9 cellular contexts compared by ENCODE assay signal in the genomic region with DNA sequence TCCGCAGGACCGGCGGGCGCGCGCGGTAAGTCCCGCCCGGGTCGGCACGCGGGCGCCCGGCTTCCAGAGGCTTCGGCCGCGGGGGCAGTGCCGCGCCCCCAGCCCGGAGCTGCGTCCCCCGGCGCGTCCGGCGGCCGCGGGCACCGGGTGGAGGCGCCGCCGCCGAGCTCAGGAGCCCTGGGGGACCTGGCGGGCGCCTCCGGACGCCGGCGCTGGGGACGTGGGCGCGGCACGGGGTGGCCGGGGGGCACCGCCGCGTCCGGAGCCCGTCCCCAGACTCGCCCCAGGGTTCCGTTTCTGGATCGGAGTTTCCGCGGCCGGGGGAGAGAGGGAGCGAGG. TPM values are rescaled to one million over a fixed set of nuclear protein-coding genes. Genes with fewer than 3 reads are reported as not detected.
DNase-seq lines count a peak whose midpoint lies in the region; ATAC-seq and TF ChIP-seq lines count a peak whose summit lies in the region.
"Had no signal": no experiment of that assay in that cellular context is flagged by ENCODE, and none has a peak within 500 bp of the region (broad histone marks: within the 10 kb centered on the region; RNA-seq: fewer than 3 reads in every experiment).

No MANE protein-coding gene starts in this region.

- BruUV-seq in Caco-2 (replicated peaks; lab: Mats Ljungman, UMichigan) = no TSS peak

- H3K36me3 Mint-ChIP-seq in Caco-2 (ENCODE audit: insufficient read depth, unreplicated experiment) = peaks cover 6% of the 10 kb centered on the region

- H3K36me3 ChIP-seq in Caco-2 (ENCODE audit: control insufficient read depth, insufficient read depth, low read length) (no peaks in the 10 kb centered on the region), endocrine pancreas (ENCODE audit: control insufficient read depth, insufficient read depth, low read length) (no peaks in the 10 kb centered on the region), neuron (ENCODE audit: insufficient read depth, low read length) (no peaks in the 10 kb centered on the region)

- H3K4me1 ChIP-seq in Caco-2 (peaks cover 11% of the 10 kb centered on the region), endocrine pancreas (ENCODE audit: control insufficient read depth, insufficient read depth, low read length) (no peaks in the 10 kb centered on the region), neuron (ENCODE audit: insufficient read depth, low read length) (peaks cover 15% of the 10 kb centered on the region)

- H3K4me3 Mint-ChIP-seq in Caco-2 (ENCODE audit: unreplicated experiment) = peak overlapping the region; percentile 95

- no peak for TF ChIP-seq CTCF in Caco-2 (IDR thresholded peaks at IDR 0.05; ENCODE audit: insufficient read depth in 1 of 2, low read depth in 1 of 2, low read length in 1 of 2, severe bottlenecking in 1 of 2, unreplicated experiment in 1 of 2)

- H3K27me3 ChIP-seq in Caco-2 (replicated peaks; ENCODE audit: control insufficient read depth, insufficient read depth, low read length) = no peaks in the 10 kb centered on the region
- H3K27me3 ChIP-seq in endocrine pancreas (ENCODE audit: control insufficient read depth, insufficient read depth, low read length) = no peaks in the 10 kb centered on the region
- H3K27me3 ChIP-seq in neuron (ENCODE audit: insufficient read depth, low read length) = peaks cover 44% of the 10 kb centered on the region

- no peak for ATAC-seq in GM18858 (IDR thresholded peaks at IDR 0.05; ENCODE audit: unreplicated experiment)
- ATAC-seq in GM21619 (IDR thresholded peaks at IDR 0.05; ENCODE audit: unreplicated experiment) = no peak

- DNase-seq in Caco-2 = no peak
- DNase-seq in activated effector memory CD4-positive, alpha-beta T cell treated with anti-CD3 and anti-CD28 coated beads, Interleukin-2, amount 50 U/mL, for 16 hours = no peak
- no peak for DNase-seq in NCI-H345 (lab: John Stamatoyannopoulos, UW)

- POLR2A ChIA-PET in Caco-2 (lab: Charles Lee) = no interaction called here

- peak overlapping the region; percentile 65 for H3K9ac ChIP-seq in endocrine pancreas (ENCODE audit: control insufficient read depth, insufficient read depth, low read length)

- H3K27me3 Mint-ChIP-seq in Caco-2 (ENCODE audit: insufficient read depth, unreplicated experiment) = no peaks in the 10 kb centered on the region

- H3K9me3 ChIP-seq in Caco-2 = no peaks in the 10 kb centered on the region
- no peaks in the 10 kb centered on the region for H3K9me3 ChIP-seq in endocrine pancreas (ENCODE audit: control insufficient read depth, low read length)
- no peaks in the 10 kb centered on the region for H3K9me3 ChIP-seq in neuron (ENCODE audit: low read length)

- CTCF ChIA-PET in Caco-2 (lab: Charles Lee) = interaction anchor here (0.6 to 1.5 kb wide), 3 partner anchors 10 to 158 kb away, joined by 3 to 4 read pairs (median 3); no protein-coding TSS in a partner anchor

- no peak for TF ChIP-seq RAD21 in Ishikawa (IDR thresholded peaks at IDR 0.05; ENCODE audit: low read depth)

- peak overlapping the region; percentile 76 for H3K27ac Mint-ChIP-seq in Caco-2 (ENCODE audit: unreplicated experiment)

- no peaks in the 10 kb centered on the region for H3K9me3 Mint-ChIP-seq in Caco-2 (ENCODE audit: unreplicated experiment)
- H3K9me3 Mint-ChIP-seq: activated T-cell treated with anti-CD3 and anti-CD28 coated beads, Interleukin-2, amount 50 U/mL, for 4 hours had no signal

- TF ChIP-seq EP300 in Ishikawa (IDR thresholded peaks at IDR 0.05; ENCODE audit: borderline replicate concordance) = no peak

- H3K4me1 Mint-ChIP-seq in Caco-2 (ENCODE audit: low read depth, unreplicated experiment) = no peaks in the 10 kb centered on the region

- peak overlapping the region; percentile 72 for H2AFZ ChIP-seq in neuron (ENCODE audit: low read depth, low read length)

- intact Hi-C loops in Caco-2 (cut with micrococcal nuclease; ENCODE audit: unreplicated experiment) = no loop called here

- H3K4me3 ChIP-seq in Caco-2 (ENCODE audit: low read depth, low read length) (peak overlapping the region; percentile 77), endocrine pancreas (ENCODE audit: control insufficient read depth, insufficient read depth, low read length) (no peak overlapping the region), neuron (ENCODE audit: low read length) (peak overlapping the region; percentile 46)

TF ChIP-seq in Ishikawa, 13 proteins besides CTCF, POLR2A, EP300 and RAD21:
- TF ChIP-seq, protein P1, sequence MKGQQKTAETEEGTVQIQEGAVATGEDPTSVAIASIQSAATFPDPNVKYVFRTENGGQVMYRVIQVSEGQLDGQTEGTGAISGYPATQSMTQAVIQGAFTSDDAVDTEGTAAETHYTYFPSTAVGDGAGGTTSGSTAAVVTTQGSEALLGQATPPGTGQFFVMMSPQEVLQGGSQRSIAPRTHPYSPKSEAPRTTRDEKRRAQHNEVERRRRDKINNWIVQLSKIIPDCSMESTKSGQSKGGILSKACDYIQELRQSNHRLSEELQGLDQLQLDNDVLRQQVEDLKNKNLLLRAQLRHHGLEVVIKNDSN (IDR thresholded peaks at IDR 0.05) = no peak
- peak; percentile 54; the same call in 1 of the 2 replicates for TF ChIP-seq ZBTB7A (IDR thresholded peaks at IDR 0.05; ENCODE audit: low read depth)
- no peak for TF ChIP-seq EGR1 (IDR thresholded peaks at IDR 0.05)
- no peak for TF ChIP-seq CEBPB (IDR thresholded peaks at IDR 0.05)
- TF ChIP-seq, protein P2, sequence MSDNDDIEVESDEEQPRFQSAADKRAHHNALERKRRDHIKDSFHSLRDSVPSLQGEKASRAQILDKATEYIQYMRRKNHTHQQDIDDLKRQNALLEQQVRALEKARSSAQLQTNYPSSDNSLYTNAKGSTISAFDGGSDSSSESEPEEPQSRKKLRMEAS (IDR thresholded peaks at IDR 0.05) = peak; percentile 7; the same call in 1 of the 2 replicates
- no peak for TF ChIP-seq NFIC (IDR thresholded peaks at IDR 0.05)
- TF ChIP-seq, protein P3, sequence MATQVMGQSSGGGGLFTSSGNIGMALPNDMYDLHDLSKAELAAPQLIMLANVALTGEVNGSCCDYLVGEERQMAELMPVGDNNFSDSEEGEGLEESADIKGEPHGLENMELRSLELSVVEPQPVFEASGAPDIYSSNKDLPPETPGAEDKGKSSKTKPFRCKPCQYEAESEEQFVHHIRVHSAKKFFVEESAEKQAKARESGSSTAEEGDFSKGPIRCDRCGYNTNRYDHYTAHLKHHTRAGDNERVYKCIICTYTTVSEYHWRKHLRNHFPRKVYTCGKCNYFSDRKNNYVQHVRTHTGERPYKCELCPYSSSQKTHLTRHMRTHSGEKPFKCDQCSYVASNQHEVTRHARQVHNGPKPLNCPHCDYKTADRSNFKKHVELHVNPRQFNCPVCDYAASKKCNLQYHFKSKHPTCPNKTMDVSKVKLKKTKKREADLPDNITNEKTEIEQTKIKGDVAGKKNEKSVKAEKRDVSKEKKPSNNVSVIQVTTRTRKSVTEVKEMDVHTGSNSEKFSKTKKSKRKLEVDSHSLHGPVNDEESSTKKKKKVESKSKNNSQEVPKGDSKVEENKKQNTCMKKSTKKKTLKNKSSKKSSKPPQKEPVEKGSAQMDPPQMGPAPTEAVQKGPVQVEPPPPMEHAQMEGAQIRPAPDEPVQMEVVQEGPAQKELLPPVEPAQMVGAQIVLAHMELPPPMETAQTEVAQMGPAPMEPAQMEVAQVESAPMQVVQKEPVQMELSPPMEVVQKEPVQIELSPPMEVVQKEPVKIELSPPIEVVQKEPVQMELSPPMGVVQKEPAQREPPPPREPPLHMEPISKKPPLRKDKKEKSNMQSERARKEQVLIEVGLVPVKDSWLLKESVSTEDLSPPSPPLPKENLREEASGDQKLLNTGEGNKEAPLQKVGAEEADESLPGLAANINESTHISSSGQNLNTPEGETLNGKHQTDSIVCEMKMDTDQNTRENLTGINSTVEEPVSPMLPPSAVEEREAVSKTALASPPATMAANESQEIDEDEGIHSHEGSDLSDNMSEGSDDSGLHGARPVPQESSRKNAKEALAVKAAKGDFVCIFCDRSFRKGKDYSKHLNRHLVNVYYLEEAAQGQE (IDR thresholded peaks at IDR 0.05; ENCODE audit: low read depth) = no peak
- TF ChIP-seq TEAD4 (IDR thresholded peaks at IDR 0.05) = no peak

RNA-seq across cellular contexts. Expression of gene NBL1, which starts 0.3 kb away (rescaled TPM):
- 23.0 and 24.0 TPM in 2 replicates for total RNA-seq in Caco-2 (2022)

RNA-seq across cellular contexts. Expression of gene HTR6, which starts 20.3 kb away (rescaled TPM):
- total RNA-seq in Caco-2 (2022) = not detected in 2 replicates
